In genomic region chr11:7904910-7905309, GRCh38 we compare ENCODE assay signal across 12 cellular contexts. TPM values are rescaled to one million over a fixed set of nuclear protein-coding genes. Genes with fewer than 3 reads are reported as not detected.
DNase-seq lines count a peak whose midpoint lies in the region; ATAC-seq and TF ChIP-seq lines count a peak whose summit lies in the region.
"Had no signal": no experiment of that assay in that cellular context is flagged by ENCODE, and none has a peak within 500 bp of the region (broad histone marks: within the 10 kb centered on the region; RNA-seq: fewer than 3 reads in every experiment).

No MANE protein-coding gene starts in this region.

- H2BK12ac ChIP-seq in neuronal stem cell (ENCODE audit: low read length): no peak overlapping the region

- no CpG with 5 or more reads among the region's 4 CpGs for WGBS in neuronal stem cell (ENCODE audit: extremely low coverage in 2 of 2, insufficient read length in 2 of 2, insufficient replicate concordance in 1 of 2), 2 donors

- H3K23ac ChIP-seq in neuronal stem cell (ENCODE audit: low read depth, low read length, poor library complexity): no peak overlapping the region

- no peak overlapping the region for H3K14ac ChIP-seq in neuronal stem cell (ENCODE audit: low read length)

- H2AK5ac ChIP-seq in neuronal stem cell (ENCODE audit: low read depth, low read length): no peak overlapping the region

- no peak overlapping the region for H4K91ac ChIP-seq in neuronal stem cell (ENCODE audit: low read depth, low read length, poor library complexity)

- no peak overlapping the region for H2BK5ac ChIP-seq in neuronal stem cell (ENCODE audit: low read length)

- no peak overlapping the region for H3K4ac ChIP-seq in neuronal stem cell (ENCODE audit: low read length)

- H4K8ac ChIP-seq in neuronal stem cell (ENCODE audit: low read depth, low read length): no peak overlapping the region

- intact Hi-C loops in dorsolateral prefrontal cortex (cut with DNase I): no loop called here
- intact Hi-C loops in Right ventricle myocardium inferior (cut with DNase I): no loop called here

- H3K9ac ChIP-seq in neuronal stem cell (ENCODE audit: low read depth, low read length, poor library complexity): no peak overlapping the region

- H3K27ac ChIP-seq in neuronal stem cell (replicated peaks; ENCODE audit: low read length) (no peak overlapping the region), dorsolateral prefrontal cortex (no peak overlapping the region)

- peak in 7 of 56 donors; percentile 10 to 19 (median 16) for TF ChIP-seq CTCF in dorsolateral prefrontal cortex (IDR thresholded peaks at IDR 0.05 in 54 of 56, conservative IDR thresholded peaks at IDR 0.05 in 2 of 56; ENCODE audit: low read depth in 1 of 56, partially characterized antibody in 56 of 56)

- no peaks in the 10 kb centered on the region for H3K9me3 ChIP-seq in neuronal stem cell (replicated peaks in 1 of 2; ENCODE audit: control insufficient read depth in 2 of 2, insufficient read depth in 1 of 2, low read depth in 1 of 2, low read length in 2 of 2)

- no peaks in the 10 kb centered on the region for H3K36me3 ChIP-seq in neuronal stem cell (replicated peaks in 1 of 2; ENCODE audit: control insufficient read depth in 2 of 2, insufficient read depth in 2 of 2, low read length in 2 of 2)

- H3K4me2 ChIP-seq in neuronal stem cell (ENCODE audit: insufficient read depth, low read length, poor library complexity, severe bottlenecking): no peak overlapping the region

- no peaks in the 10 kb centered on the region for H3K27me3 ChIP-seq in neuronal stem cell (ENCODE audit: control insufficient read depth in 3 of 3, insufficient read depth in 3 of 3, low read depth in 1 of 3, low read length in 3 of 3)
- H3K27me3 ChIP-seq in dorsolateral prefrontal cortex: peaks cover 0 to 7% (median 0%) of the 10 kb centered on the region in 45 donors

- H3K18ac ChIP-seq in neuronal stem cell (ENCODE audit: low read length): no peak overlapping the region

- no peak overlapping the region for H2BK15ac ChIP-seq in neuronal stem cell (ENCODE audit: low read length)

- peak overlapping the region; percentile 79 for H2AFZ ChIP-seq in neuronal stem cell (ENCODE audit: low read length)

- DNase-seq in EH (ENCODE audit: low read depth): peak; percentile 74
- DNase-seq in RPMI7951 (ENCODE audit: low read depth): peak; percentile 53
- peak; percentile 65 for DNase-seq in fibroblast of gingiva (ENCODE audit: low read depth)
- no peak for DNase-seq in neuronal stem cell (ENCODE audit: low spot score)
- DNase-seq in 8988T: no peak
- no peak for DNase-seq in dorsolateral prefrontal cortex
- no peak for DNase-seq in Right ventricle myocardium inferior (ENCODE audit: missing footprints)
- DNase-seq: activated CD4-positive, alpha-beta T cell treated with anti-CD3 and anti-CD28 coated beads for 48 hours; activated naive CD4-positive, alpha-beta T cell treated with anti-CD3 and anti-CD28 coated beads, Interleukin-2, amount 50 U/mL, for 16 hours; NCI-H187 treated with DMSO at 0.1 percent for 48 hours; substantia nigra had no signal

- ATAC-seq in HG02642 (IDR thresholded peaks at IDR 0.05; ENCODE audit: poor library complexity, unreplicated experiment) (no peak), Right ventricle myocardium inferior (no peak)

- peaks cover 11 to 19% of the 10 kb centered on the region in 2 donors for H3K4me1 ChIP-seq in neuronal stem cell (ENCODE audit: control insufficient read depth in 2 of 2, insufficient read depth in 1 of 2, low read depth in 1 of 2, low read length in 2 of 2)

- H3K4me3 ChIP-seq in neuronal stem cell (ENCODE audit: low read length in 2 of 2): no peak overlapping the region
- no peak overlapping the region for H3K4me3 ChIP-seq in dorsolateral prefrontal cortex

- H3K79me1 ChIP-seq in neuronal stem cell (ENCODE audit: low read depth, low read length): no peaks in the 10 kb centered on the region

- no peak overlapping the region for H2BK120ac ChIP-seq in neuronal stem cell (ENCODE audit: low read depth, low read length)

RNA-seq across cellular contexts. Expression of gene OR10A6, which starts 26.2 kb away (rescaled TPM):
- total RNA-seq in RPMI7951 (2014; rRNA removed; shearing (Covaris generic)): not detected in 2 replicates
- polyA plus RNA-seq in neuronal stem cell (2013, experiment 1 of 2): not detected
- polyA plus RNA-seq in neuronal stem cell (2013, experiment 2 of 2): not detected
- total RNA-seq in dorsolateral prefrontal cortex (not detected), Right ventricle myocardium inferior (not detected)

RNA-seq across cellular contexts. Expression of gene OR10A3, which starts 36.6 kb away (rescaled TPM):
- total RNA-seq in RPMI7951 (2014; rRNA removed; shearing (Covaris generic)): not detected in 2 replicates
- not detected for polyA plus RNA-seq in neuronal stem cell (2013, experiment 1 of 2)
- not detected for polyA plus RNA-seq in neuronal stem cell (2013, experiment 2 of 2)
- total RNA-seq in dorsolateral prefrontal cortex: not detected
- not detected for total RNA-seq in Right ventricle myocardium inferior

Comparison
In these comparisons a context has a peak if more than half of its experiments do, and no peak if none do; other contexts are left out.
1. DNase-seq: peak in EH (single experiment), RPMI7951 (single experiment) and fibroblast of gingiva (single experiment); none in neuronal stem cell (single experiment), 8988T (single experiment), dorsolateral prefrontal cortex (0 of 10) and Right ventricle myocardium inferior (single experiment).